26 cellular contexts compared by ENCODE assay signal in the genomic region with DNA sequence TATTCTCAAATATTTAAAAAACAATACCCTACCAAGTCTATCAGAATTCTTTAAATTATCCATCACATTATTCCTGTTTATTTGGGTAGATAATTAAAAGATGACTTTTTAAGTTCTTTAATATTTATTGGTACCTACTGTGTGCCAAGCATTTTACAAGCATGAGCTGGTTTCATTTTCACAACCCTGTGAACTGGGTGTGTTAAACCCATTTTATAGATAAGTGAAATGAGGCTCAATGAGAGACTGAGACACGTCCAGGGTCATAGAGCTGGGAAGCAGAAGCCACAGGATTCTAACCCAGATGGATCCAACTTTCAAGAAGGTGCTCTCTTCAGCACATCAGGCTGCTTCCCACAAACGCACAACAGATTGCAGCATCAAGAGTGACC. TPM values are rescaled to one million over a fixed set of nuclear protein-coding genes. Genes with fewer than 3 reads are reported as not detected.
"Had no signal": no experiment of that assay in that cellular context is flagged by ENCODE, and none has a peak within 500 bp of the region (broad histone marks: within the 10 kb centered on the region; RNA-seq: fewer than 3 reads in every experiment).

No MANE protein-coding gene starts in this region.

- H3K9me3 ChIP-seq: left ventricle myocardium inferior, ovary, right atrium auricular region, right lobe of liver, testis, thyroid gland, transverse colon, upper lobe of left lung, vagina had no signal

- H3K27me3 ChIP-seq: ovary, right atrium auricular region, right lobe of liver, testis, thyroid gland, transverse colon, upper lobe of left lung, vagina had no signal

- H3K4me1 ChIP-seq: left ventricle myocardium inferior, right atrium auricular region, right lobe of liver, testis, thyroid gland, upper lobe of left lung, vagina had no signal

- H3K4me2 ChIP-seq: smooth muscle cell had no signal

- H3K4me3 ChIP-seq: left ventricle myocardium inferior, lung, ovary, right atrium auricular region, right lobe of liver, smooth muscle cell, testis, thyroid gland, transverse colon, upper lobe of left lung, vagina had no signal

- ATAC-seq: natural killer cell; right lobe of liver; stimulated activated memory B cell treated with anti-CD40 and anti-IgM and Interleukin-4, amounts not matched to agents 10 μg/mL and 1 μg/mL and 100 μg/mL, for 72 hours; stimulated activated naive CD8-positive, alpha-beta T cell treated with anti-CD3 and anti-CD28 coated beads, Interleukin-15, amount 100 ng/mL, for 72 hours had no signal

- DNase-seq: islet precursor cell; left ventricle myocardium inferior; mesendoderm; naive B cell; natural killer cell; nephron progenitor cell; ovary; right lobe of liver; stimulated activated CD4-positive, alpha-beta T cell treated with anti-CD3 and anti-CD28 coated beads, Interleukin-1b, Interleukin-23, amount 100 ng/mL, for 48 hours; stimulated activated CD4-positive, alpha-beta T cell treated with anti-CD3 and anti-CD28 coated beads, Interleukin-2, amount 100 ng/mL, for 48 hours; stimulated activated CD4-positive, alpha-beta T cell treated with anti-CD3 and anti-CD28 coated beads, Interleukin-4, amount 100 ng/mL, for 4 hours; stimulated activated CD8-positive, alpha-beta memory T cell treated with anti-CD3 and anti-CD28 coated beads, Interleukin-4, amount 100 ng/mL, for 48 hours; stimulated activated naive CD4-positive, alpha-beta T cell treated with Interleukin-2 at 50 U/mL for 16 hours; stimulated activated naive CD8-positive, alpha-beta T cell treated with anti-CD3 and anti-CD28 coated beads, Interleukin-15, amount 100 ng/mL, for 72 hours; substantia nigra; testis; thyroid gland; transverse colon; upper lobe of left lung had no signal

- H3K27ac ChIP-seq: left ventricle myocardium inferior, ovary, right atrium auricular region, right lobe of liver, testis, thyroid gland, transverse colon, upper lobe of left lung, vagina had no signal

- H3K36me3 ChIP-seq: left ventricle myocardium inferior, ovary, right atrium auricular region, right lobe of liver, thyroid gland, transverse colon, upper lobe of left lung, vagina had no signal

RNA-seq across cellular contexts. Expression of a gene that starts 12.3 kb away (rescaled TPM):
- total RNA-seq: mononuclear cell, pulmonary artery endothelial cell had no signal
